ENCODE assay signal across 9 cellular contexts in the genomic region with DNA sequence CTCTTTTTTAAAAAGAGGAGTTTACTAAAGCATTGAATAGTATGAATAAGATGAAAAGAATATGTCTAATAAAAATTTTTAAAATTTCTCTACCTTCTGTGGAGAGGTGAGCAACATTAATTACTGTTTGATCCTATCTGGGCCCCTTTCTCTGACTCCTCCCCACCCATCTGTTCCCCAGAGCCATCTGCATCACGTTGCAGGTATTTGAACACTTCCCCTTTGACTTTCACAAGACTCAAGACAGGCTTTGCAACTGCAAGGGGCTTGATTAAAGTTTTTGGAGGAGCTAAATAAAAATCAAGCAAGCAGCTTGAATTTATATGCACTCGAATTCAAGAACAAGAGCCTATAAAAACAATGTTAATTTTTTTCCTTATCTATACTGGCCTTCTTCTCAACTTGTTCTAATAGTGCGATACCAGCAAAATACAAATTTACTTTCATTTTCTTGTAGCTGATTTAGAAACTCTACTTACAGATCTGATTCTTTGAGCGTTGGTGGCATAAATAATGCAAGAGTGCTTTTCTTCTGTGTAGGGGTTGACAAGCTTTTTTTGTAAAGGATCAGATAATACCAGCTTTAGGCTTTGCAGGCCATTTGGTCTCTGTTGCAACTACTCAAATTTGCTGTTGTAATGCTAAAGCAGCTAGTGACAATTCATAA. TPM values are rescaled to one million over a fixed set of nuclear protein-coding genes. Genes with fewer than 3 reads are reported as not detected.
DNase-seq lines count a peak whose midpoint lies in the region; ATAC-seq and TF ChIP-seq lines count a peak whose summit lies in the region.
"Had no signal": no experiment of that assay in that cellular context is flagged by ENCODE, and none has a peak within 500 bp of the region (broad histone marks: within the 10 kb centered on the region; RNA-seq: fewer than 3 reads in every experiment).

No MANE protein-coding gene starts in this region.

- intact Hi-C loops in right lobe of liver (cut with DNase I) (no loop called here), MCF 10A (cut with micrococcal nuclease) (no loop called here)

- POLR2A ChIA-PET in MCF 10A (lab: Yijun Ruan, JAX), result no interaction called here

- H3K36me3 Mint-ChIP-seq in MCF 10A (ENCODE audit: insufficient read depth, unreplicated experiment), result no peaks in the 10 kb centered on the region

- no peaks in the 10 kb centered on the region for H3K36me3 ChIP-seq in right lobe of liver

- no peaks in the 10 kb centered on the region for H3K27me3 ChIP-seq in right lobe of liver

- 34% methylated on average over 4 of the region's 4 CpGs for WGBS in right lobe of liver (ENCODE audit: insufficient coverage, low coverage, low lambda C conversion rate, missing lambda C conversion rate)

- H3K27me3 Mint-ChIP-seq in MCF 10A (ENCODE audit: insufficient read depth, unreplicated experiment), result no peaks in the 10 kb centered on the region

- no peaks in the 10 kb centered on the region for H3K9me3 Mint-ChIP-seq in MCF 10A (ENCODE audit: unreplicated experiment)

- TF ChIP-seq POLR2A in NB4 (IDR thresholded peaks at IDR 0.05; ENCODE audit: extremely low read depth, insufficient read length) (no peak), right lobe of liver (IDR thresholded peaks at IDR 0.05) (no peak)

- BruUV-seq in MCF 10A (replicated peaks; lab: Mats Ljungman, UMichigan), result no TSS peak

- H3K27ac ChIP-seq in right lobe of liver, result no peak overlapping the region

- ATAC-seq in GM18868 (IDR thresholded peaks at IDR 0.05; ENCODE audit: unreplicated experiment) (peak; percentile 99), HG02571 (IDR thresholded peaks at IDR 0.05; ENCODE audit: unreplicated experiment) (peak; percentile 99), right lobe of liver (no peak)

- no peaks in the 10 kb centered on the region for H3K4me1 ChIP-seq in right lobe of liver

- TF ChIP-seq CTCF in NB4 (IDR thresholded peaks at IDR 0.05; ENCODE audit: low read depth, low read length) (no peak), right lobe of liver (IDR thresholded peaks at IDR 0.05) (no peak), MCF 10A (IDR thresholded peaks at IDR 0.05; ENCODE audit: unreplicated experiment) (no peak)

- CTCF ChIA-PET in MCF 10A (lab: Yijun Ruan, JAX), result interaction anchor here (0.7 kb wide), 1 partner anchor 18 kb away, joined by 3 read pairs; no protein-coding TSS in a partner anchor

- DNase-seq in NB4 (ENCODE audit: low read depth) (peak; percentile 16), right lobe of liver (no peak), HT-29 (ENCODE audit: low spot score) (no peak), NCI-H748 (lab: John Stamatoyannopoulos, UW; ENCODE audit: unreplicated experiment) (no peak), MCF 10A (ENCODE audit: unreplicated experiment) (no peak), NCI-H510A treated with DMSO at 0.1 percent for 48 hours (lab: John Stamatoyannopoulos, UW) (no peak)

- no peak overlapping the region for H3K27ac Mint-ChIP-seq in MCF 10A (ENCODE audit: low read depth, unreplicated experiment)

- H3K4me3 ChIP-seq in NB4 (ENCODE audit: low read depth, low read length), result no peak overlapping the region
- peak overlapping the region in 2 of 3 donors; percentile 5 to 6 for H3K4me3 ChIP-seq in right lobe of liver

- no peaks in the 10 kb centered on the region for H3K9me3 ChIP-seq in right lobe of liver

- no peak overlapping the region for H3K4me3 Mint-ChIP-seq in MCF 10A (ENCODE audit: unreplicated experiment)

- peaks cover 6% of the 10 kb centered on the region for H3K4me1 Mint-ChIP-seq in MCF 10A (ENCODE audit: insufficient read depth, unreplicated experiment)

RNA-seq across cellular contexts. Expression of a gene that starts 21.3 kb away (rescaled TPM):
- total RNA-seq in right lobe of liver (not detected), MCF 10A (2022) (not detected in 2 replicates)
- not detected in 2 replicates for total RNA-seq in HT-29 (2014; rRNA removed; shearing (Covaris generic))
- total RNA-seq: skeletal muscle tissue had no signal

Comparison
In these comparisons a context has a peak if more than half of its experiments do, and no peak if none do; other contexts are left out.
1. ATAC-seq: peak in GM18868 (single experiment) and HG02571 (single experiment); none in right lobe of liver (0 of 4).